24 cellular contexts compared by ENCODE assay signal in the genomic region with DNA sequence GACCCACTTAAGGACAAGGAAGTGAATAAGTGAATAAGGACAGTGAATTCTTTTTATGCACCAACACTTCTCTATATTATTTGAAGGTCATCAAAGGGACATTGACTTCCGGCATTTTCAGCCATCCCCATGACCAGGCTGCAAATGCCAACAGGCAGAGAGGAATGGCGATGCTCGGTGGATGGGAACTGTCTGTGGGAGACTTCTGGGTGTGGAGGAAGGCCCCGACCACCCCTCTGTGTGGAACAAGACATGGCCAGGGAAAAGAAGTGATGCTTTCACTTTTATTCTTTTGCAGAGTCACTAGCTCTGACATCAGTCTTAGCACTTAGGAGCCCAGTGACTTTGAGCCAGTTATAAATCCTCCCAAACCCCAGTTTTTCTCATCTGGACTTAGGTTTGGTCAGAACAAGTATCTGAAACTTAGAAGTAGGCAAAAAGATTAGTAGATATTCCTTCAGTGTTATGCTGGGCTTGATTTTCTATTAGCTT.
DNase-seq lines count a peak whose midpoint lies in the region; ATAC-seq, FAIRE-seq and TF ChIP-seq lines count a peak whose summit lies in the region.
"Had no signal": no experiment of that assay in that cellular context is flagged by ENCODE, and none has a peak within 500 bp of the region (broad histone marks: within the 10 kb centered on the region; RNA-seq: fewer than 3 reads in every experiment).

No MANE protein-coding gene starts in this region.

- peaks cover 34% of the 10 kb centered on the region for H3K9me3 ChIP-seq in CD4-positive, alpha-beta T cell (ENCODE audit: control insufficient read depth, low read length)
- peaks cover 38% of the 10 kb centered on the region for H3K9me3 ChIP-seq in OCI-LY7 (ENCODE audit: low read length)
- no peaks in the 10 kb centered on the region for H3K9me3 ChIP-seq in endothelial cell of umbilical vein (replicated peaks; ENCODE audit: control insufficient read depth, insufficient read depth, low read length)
- H3K9me3 ChIP-seq: body of pancreas, MG63, right lobe of liver had no signal

- H3K27me3 ChIP-seq in ACC112 (ENCODE audit: insufficient read depth, low read length) (no peaks in the 10 kb centered on the region), endothelial cell of umbilical vein (ENCODE audit: control insufficient read depth in 2 of 2, insufficient read depth in 2 of 2, low read length in 2 of 2) (no peaks in the 10 kb centered on the region)
- no peaks in the 10 kb centered on the region for H3K27me3 ChIP-seq in CD4-positive, alpha-beta T cell (ENCODE audit: control insufficient read depth, insufficient read depth, low read length)
- H3K27me3 ChIP-seq: body of pancreas, hepatocyte, MG63, right lobe of liver, transverse colon had no signal

- peak overlapping the region; percentile 12 for H2AFZ ChIP-seq in ACC112 (ENCODE audit: low read length, unreplicated experiment)
- H2AFZ ChIP-seq in OCI-LY7 (ENCODE audit: low read length), result peak overlapping the region; percentile 96
- H2AFZ ChIP-seq in endothelial cell of umbilical vein (ENCODE audit: low read depth, low read length), result no peak overlapping the region
- H2AFZ ChIP-seq: hepatocyte, PC-9 had no signal

- H3K79me2 ChIP-seq in ACC112 (ENCODE audit: control insufficient read depth, insufficient read depth, low read length, unreplicated experiment), result no peaks in the 10 kb centered on the region
- H3K79me2 ChIP-seq in OCI-LY7 (ENCODE audit: insufficient read depth, low read depth, low read length), result no peaks in the 10 kb centered on the region
- H3K79me2 ChIP-seq in endothelial cell of umbilical vein (ENCODE audit: control insufficient read depth, insufficient read depth, low read length), result no peaks in the 10 kb centered on the region
- H3K79me2 ChIP-seq: hepatocyte had no signal

- TF ChIP-seq POLR2A in endothelial cell of umbilical vein (IDR thresholded peaks at IDR 0.05; ENCODE audit: low read depth, low read length), result no peak

- ATAC-seq in CD4-positive, alpha-beta T cell (ENCODE audit: poor library complexity), result no peak
- ATAC-seq in GM21447 (IDR thresholded peaks at IDR 0.05; ENCODE audit: unreplicated experiment), result no peak
- ATAC-seq: body of pancreas, lower lobe of right lung, right lobe of liver, WTC11 had no signal

- peaks cover 25% of the 10 kb centered on the region for H3K4me1 Mint-ChIP-seq in CD4-positive, alpha-beta T cell (ENCODE audit: low read depth)
- H3K4me1 Mint-ChIP-seq: H9 had no signal

- no peak overlapping the region for H3K9ac ChIP-seq in endothelial cell of umbilical vein (replicated peaks; ENCODE audit: extremely low read depth, insufficient read depth, low read length)

- peaks cover 35% of the 10 kb centered on the region for H3K36me3 Mint-ChIP-seq in CD4-positive, alpha-beta T cell (ENCODE audit: low read depth)

- H3K4me2 ChIP-seq in OCI-LY7 (ENCODE audit: low read length), result no peak overlapping the region; the same call in 1 of the 2 replicates
- H3K4me2 ChIP-seq in endothelial cell of umbilical vein (ENCODE audit: insufficient read depth, low read length), result no peak overlapping the region
- H3K4me2 ChIP-seq: hepatocyte, PC-9 had no signal

- H3K9me1 ChIP-seq in endothelial cell of umbilical vein (replicated peaks; ENCODE audit: control insufficient read depth, extremely low read depth, insufficient read depth, low read length), result no peaks in the 10 kb centered on the region

- POLR2A ChIA-PET in CD4-positive, alpha-beta T cell (lab: Charles Lee), result interaction anchor here (1.0 to 1.2 kb wide), 2 partner anchors 111 to 572 kb away, joined by 3 to 4 read pairs; partner anchors contain the start of gene SUCLG2
- POLR2A ChIA-PET in OCI-LY7 (lab: Charles Lee) (interaction anchor here (1.2 to 1.4 kb wide), 4 partner anchors 12 to 111 kb away, joined by 4 to 6 read pairs (median 4); no protein-coding TSS in a partner anchor), endothelial cell of umbilical vein (lab: Charles Lee) (no interaction called here)

- H3K4me3 ChIP-seq in ACC112 (ENCODE audit: low read depth, low read length), result peak overlapping the region; percentile 18; the same call in 1 of the 2 replicates
- peak overlapping the region; percentile 43 for H3K4me3 ChIP-seq in OCI-LY7 (ENCODE audit: low read depth, low read length, poor library complexity, severe bottlenecking)
- H3K4me3 ChIP-seq in endothelial cell of umbilical vein (replicated peaks in 1 of 3; ENCODE audit: insufficient read depth in 1 of 3, low read depth in 1 of 3, low read length in 3 of 3), result no peak overlapping the region
- H3K4me3 ChIP-seq: body of pancreas, hepatocyte, lower lobe of right lung, MG63, PC-9, right lobe of liver, transverse colon had no signal

- no peak for FAIRE-seq in endothelial cell of umbilical vein (lab: Jason Lieb, UNC)
- FAIRE-seq: G401.6, GM19239, islet of Langerhans had no signal

- H4K20me1 ChIP-seq in OCI-LY7 (ENCODE audit: insufficient read depth, low read length) (no peaks in the 10 kb centered on the region), endothelial cell of umbilical vein (replicated peaks; ENCODE audit: control insufficient read depth, extremely low read depth, insufficient read depth, low read length) (no peaks in the 10 kb centered on the region)

- H3K4me1 ChIP-seq in ACC112 (ENCODE audit: control insufficient read depth, insufficient read depth, low read length, unreplicated experiment), result peaks cover 8% of the 10 kb centered on the region
- H3K4me1 ChIP-seq in OCI-LY7 (ENCODE audit: insufficient read depth, low read length, poor library complexity, severe bottlenecking), result peaks cover 14% of the 10 kb centered on the region
- peaks cover 14% of the 10 kb centered on the region for H3K4me1 ChIP-seq in endothelial cell of umbilical vein (ENCODE audit: control insufficient read depth, extremely low read depth, insufficient read depth, low read length)
- H3K4me1 ChIP-seq: body of pancreas, lower lobe of right lung, right lobe of liver, transverse colon had no signal

- peaks cover 40% of the 10 kb centered on the region for H3K9me3 Mint-ChIP-seq in CD4-positive, alpha-beta T cell

- intact Hi-C loops in CD4-positive, alpha-beta T cell (cut with DNase I, micrococcal nuclease), result no loop called here
- intact Hi-C loops in OCI-LY7 (cut with micrococcal nuclease; ENCODE audit: unreplicated experiment) (no loop called here), endothelial cell of umbilical vein (cut with micrococcal nuclease) (loop anchor here (1.0 kb wide), 1 partner anchor 84 kb away; the partner anchor contains the start of gene KBTBD8)

- TF ChIP-seq CTCF in CD4-positive, alpha-beta T cell (IDR thresholded peaks at IDR 0.05), result no peak
- TF ChIP-seq CTCF in OCI-LY7 (conservative IDR thresholded peaks at IDR 0.05; ENCODE audit: low read length) (no peak), endothelial cell of umbilical vein (IDR thresholded peaks at IDR 0.05; ENCODE audit: extremely low read depth in 1 of 2, insufficient read depth in 1 of 2, low read depth in 1 of 2, low read length in 2 of 2) (no peak)

- H3K27ac Mint-ChIP-seq in CD4-positive, alpha-beta T cell, result peak overlapping the region; percentile 61
- H3K27ac Mint-ChIP-seq: H9, WTC11 had no signal

- no peak overlapping the region for H3K4me3 Mint-ChIP-seq in CD4-positive, alpha-beta T cell
- H3K4me3 Mint-ChIP-seq: H9, WTC11 had no signal

- DNase-seq in CD4-positive, alpha-beta T cell, result no peak
- DNase-seq in OCI-LY7 (ENCODE audit: low spot score) (no peak), endothelial cell of umbilical vein (ENCODE audit: low read depth, low spot score) (no peak), HUDEP-2 (lab: John Stamatoyannopoulos, UW; ENCODE audit: unreplicated experiment in 76 of 76) (no peak), Kasumi-1 (lab: John Stamatoyannopoulos, UW) (no peak), pons (ENCODE audit: low spot score) (no peak)
- DNase-seq: activated gamma-delta T cell, body of pancreas, H9, lower lobe of right lung, NCI-H1694 treated with DMSO at 0.1 percent for 48 hours, NCI-H748 treated with DMSO at 0.1 percent for 48 hours, PC-9, right lobe of liver, transverse colon had no signal

- no peaks in the 10 kb centered on the region for H3K9me2 ChIP-seq in OCI-LY7 (ENCODE audit: insufficient read depth, low read length)

- peaks cover 4% of the 10 kb centered on the region for H3K27me3 Mint-ChIP-seq in CD4-positive, alpha-beta T cell
- H3K27me3 Mint-ChIP-seq: stimulated activated memory B cell treated with anti-CD40 and anti-IgM and Interleukin-4, amounts not matched to agents 10 μg/mL and 1 μg/mL and 100 μg/mL, for 72 hours had no signal

- CTCF ChIA-PET in CD4-positive, alpha-beta T cell (lab: Charles Lee), result interaction anchor here (3.0 kb wide), 1 partner anchor 31 kb away, joined by 9 read pairs; no protein-coding TSS in a partner anchor
- CTCF ChIA-PET in OCI-LY7 (lab: Charles Lee; ENCODE audit: unreplicated experiment), result no interaction called here
- CTCF ChIA-PET in endothelial cell of umbilical vein (lab: Charles Lee), result interaction anchor here (0.7 to 1.3 kb wide), 2 partner anchors 27 to 84 kb away, joined by 3 to 5 read pairs; partner anchors contain the start of gene KBTBD8

- H3K36me3 ChIP-seq in ACC112 (ENCODE audit: insufficient read depth, low read length), result no peaks in the 10 kb centered on the region
- peaks cover 21% of the 10 kb centered on the region for H3K36me3 ChIP-seq in OCI-LY7 (ENCODE audit: insufficient read depth, low read length)
- no peaks in the 10 kb centered on the region for H3K36me3 ChIP-seq in endothelial cell of umbilical vein (ENCODE audit: control insufficient read depth in 2 of 2, extremely low read depth in 1 of 2, insufficient read depth in 2 of 2, low read length in 2 of 2)
- H3K36me3 ChIP-seq: lower lobe of right lung, MG63, right lobe of liver, transverse colon had no signal

- dilution Hi-C loops in endothelial cell of umbilical vein (cut with MboI; ENCODE audit: extremely low pct_ligation_motif_present, low sequenced_read_pairs), result no loop called here

- BruUV-seq in OCI-LY7 (replicated peaks; lab: Mats Ljungman, UMichigan) (no TSS peak), endothelial cell of umbilical vein (replicated peaks; lab: Mats Ljungman, UMichigan) (no TSS peak)

- H3K27ac ChIP-seq in ACC112 (ENCODE audit: low read depth, low read length) (0 out of 2 replicates have a peak overlapping the region, but pooled peaks have one; percentile 33), OCI-LY7 (ENCODE audit: low read depth, low read length, poor library complexity, severe bottlenecking) (no peak overlapping the region), endothelial cell of umbilical vein (ENCODE audit: insufficient read depth, low read depth, low read length) (peak overlapping the region; percentile 78)
- H3K27ac ChIP-seq in CD4-positive, alpha-beta T cell (ENCODE audit: low read depth, low read length), result peak overlapping the region; percentile 3
- H3K27ac ChIP-seq: body of pancreas, hepatocyte, lower lobe of right lung, PC-9, right lobe of liver, transverse colon had no signal

TF ChIP-seq in endothelial cell of umbilical vein, 7 proteins besides CTCF, POLR2A, EP300 and RAD21 (continues in another document):
- no peak for TF ChIP-seq EZH2 (IDR thresholded peaks at IDR 0.05; ENCODE audit: borderline replicate concordance, low read depth, low read length, severe bottlenecking)
- TF ChIP-seq GATA2 (IDR thresholded peaks at IDR 0.05; ENCODE audit: insufficient read depth, insufficient read length, low read depth, low read length), result no peak
- TF ChIP-seq JUN (IDR thresholded peaks at IDR 0.05; ENCODE audit: borderline replicate concordance, insufficient read depth, insufficient read length, low read depth), result no peak
- TF ChIP-seq FOS (IDR thresholded peaks at IDR 0.05; ENCODE audit: borderline replicate concordance, insufficient read depth, low read length), result no peak

Comparison
In these comparisons a context has a peak if more than half of its experiments do, and no peak if none do; other contexts are left out.
1. H3K4me3 ChIP-seq: peak in ACC112 (single experiment) and OCI-LY7 (single experiment); none in endothelial cell of umbilical vein (0 of 3).